ENCODE assay signal across 1 cellular context in genomic region chr11:33116535-33116934, GRCh38.
TF ChIP-seq lines count a peak whose summit lies in the region.

No MANE protein-coding gene starts in this region.

TF ChIP-seq in GM23338, 12 proteins besides CTCF, POLR2A, EP300 and RAD21 (continued from another document):
- TF ChIP-seq ZNF462 (CRISPR knock-in tag; IDR thresholded peaks at IDR 0.05), result no peak
- TF ChIP-seq NANOG (IDR thresholded peaks at IDR 0.05; ENCODE audit: borderline replicate concordance), result no peak
- TF ChIP-seq STAT1 (IDR thresholded peaks at IDR 0.05; ENCODE audit: unreplicated experiment), result no peak
- TF ChIP-seq ZNF114 (CRISPR knock-in tag; IDR thresholded peaks at IDR 0.05), result no peak
- no peak for TF ChIP-seq JUNB (IDR thresholded peaks at IDR 0.05; ENCODE audit: unreplicated experiment)
- no peak for TF ChIP-seq ZNF331 (CRISPR knock-in tag; IDR thresholded peaks at IDR 0.05; ENCODE audit: low read depth)
